23 cellular contexts compared by ENCODE assay signal in genomic region chr1:47786301-47786700, GRCh38.
DNase-seq lines count a peak whose midpoint lies in the region; ATAC-seq and TF ChIP-seq lines count a peak whose summit lies in the region.
"Had no signal": no experiment of that assay in that cellular context is flagged by ENCODE, and none has a peak within 500 bp of the region (broad histone marks: within the 10 kb centered on the region; RNA-seq: fewer than 3 reads in every experiment).

No MANE protein-coding gene starts in this region.

- H3K36me3 ChIP-seq in right atrium auricular region (no peaks in the 10 kb centered on the region), endodermal cell (ENCODE audit: control insufficient read depth, insufficient read depth, low read length) (peaks cover 59% of the 10 kb centered on the region), neuronal stem cell (replicated peaks in 1 of 2; ENCODE audit: control insufficient read depth in 2 of 2, insufficient read depth in 2 of 2, low read length in 2 of 2) (no peaks in the 10 kb centered on the region), tibial artery (peaks cover 0 to 8% (median 0%) of the 10 kb centered on the region in 3 donors)
- H3K36me3 ChIP-seq: BLaER1 treated with 17β-estradiol and CSF1 and Interleukin-3, amounts not matched to agents 10 nM and 100 nM had no signal

- H3K36me3 Mint-ChIP-seq in endodermal cell (ENCODE audit: low read depth) = peaks cover 47% of the 10 kb centered on the region

- H3K9ac ChIP-seq in endodermal cell (ENCODE audit: extremely low read depth, low read length, poor library complexity, severe bottlenecking) = no peak overlapping the region
- H3K9ac ChIP-seq in neuronal stem cell (ENCODE audit: low read depth, low read length, poor library complexity) = no peak overlapping the region
- H3K9ac ChIP-seq: BLaER1 treated with 17β-estradiol and CSF1 and Interleukin-3, amounts not matched to agents 10 nM and 100 nM had no signal

- no peak overlapping the region for H3K4ac ChIP-seq in neuronal stem cell (ENCODE audit: low read length)

- TF ChIP-seq CTCF in right atrium auricular region (IDR thresholded peaks at IDR 0.05) (no peak), endodermal cell (conservative IDR thresholded peaks at IDR 0.05) (no peak), tibial artery (IDR thresholded peaks at IDR 0.05) (no peak)

- H3K4me3 Mint-ChIP-seq in endodermal cell = no peak overlapping the region
- H3K4me3 Mint-ChIP-seq: CD4-positive, alpha-beta T cell had no signal

- H3K23ac ChIP-seq in neuronal stem cell (ENCODE audit: low read depth, low read length, poor library complexity) = no peak overlapping the region

- H3K4me3 ChIP-seq in right atrium auricular region (no peak overlapping the region), endodermal cell (ENCODE audit: low read length) (no peak overlapping the region), neuronal stem cell (ENCODE audit: low read length in 2 of 2) (no peak overlapping the region), tibial artery (no peak overlapping the region)
- H3K4me3 ChIP-seq: A549; BLaER1 treated with 17β-estradiol and CSF1 and Interleukin-3, amounts not matched to agents 10 nM and 100 nM; PC-9 had no signal

- H3K4me1 ChIP-seq in right atrium auricular region = peaks cover 0 to 54% of the 10 kb centered on the region in 2 donors
- H3K4me1 ChIP-seq in endodermal cell (ENCODE audit: control insufficient read depth, insufficient read depth, low read length) = peaks cover 4% of the 10 kb centered on the region
- no peaks in the 10 kb centered on the region for H3K4me1 ChIP-seq in neuronal stem cell (ENCODE audit: control insufficient read depth in 2 of 2, insufficient read depth in 1 of 2, low read depth in 1 of 2, low read length in 2 of 2)
- peaks cover 0 to 63% (median 57%) of the 10 kb centered on the region in 4 donors for H3K4me1 ChIP-seq in tibial artery
- H3K4me1 ChIP-seq: A549; BLaER1 treated with 17β-estradiol and CSF1 and Interleukin-3, amounts not matched to agents 10 nM and 100 nM had no signal

- H4K91ac ChIP-seq in neuronal stem cell (ENCODE audit: low read depth, low read length, poor library complexity) = no peak overlapping the region

- peak overlapping the region; percentile 61 for H3K18ac ChIP-seq in neuronal stem cell (ENCODE audit: low read length)

- ATAC-seq in Right ventricle myocardium superior (ENCODE audit: poor library complexity) = no peak
- ATAC-seq in GM18870 (IDR thresholded peaks at IDR 0.05; ENCODE audit: unreplicated experiment) = no peak

- H3K27me3 Mint-ChIP-seq in endodermal cell (ENCODE audit: insufficient read depth) = no peaks in the 10 kb centered on the region

- H2AFZ ChIP-seq in neuronal stem cell (ENCODE audit: low read length) = no peak overlapping the region
- H2AFZ ChIP-seq: PC-9 had no signal

- H2BK5ac ChIP-seq in neuronal stem cell (ENCODE audit: low read length) = no peak overlapping the region

- peak overlapping the region; percentile 53 for H3K27ac Mint-ChIP-seq in endodermal cell
- H3K27ac Mint-ChIP-seq: CD4-positive, alpha-beta T cell had no signal

- no peak overlapping the region for H4K8ac ChIP-seq in neuronal stem cell (ENCODE audit: low read depth, low read length)

- H3K4me2 ChIP-seq in neuronal stem cell (ENCODE audit: insufficient read depth, low read length, poor library complexity, severe bottlenecking) = no peak overlapping the region
- H3K4me2 ChIP-seq: A549; BLaER1 treated with 17β-estradiol and CSF1 and Interleukin-3, amounts not matched to agents 10 nM and 100 nM; PC-9 had no signal

- no peak overlapping the region for H2BK12ac ChIP-seq in neuronal stem cell (ENCODE audit: low read length)

- H2BK120ac ChIP-seq in neuronal stem cell (ENCODE audit: low read depth, low read length) = no peak overlapping the region

- no peaks in the 10 kb centered on the region for H3K4me1 Mint-ChIP-seq in endodermal cell

- H3K9me3 ChIP-seq in right atrium auricular region = no peaks in the 10 kb centered on the region
- no peaks in the 10 kb centered on the region for H3K9me3 ChIP-seq in endodermal cell (ENCODE audit: control insufficient read depth, low read length)
- H3K9me3 ChIP-seq in neuronal stem cell (replicated peaks in 1 of 2; ENCODE audit: control insufficient read depth in 2 of 2, insufficient read depth in 1 of 2, low read depth in 1 of 2, low read length in 2 of 2) = no peaks in the 10 kb centered on the region
- no peaks in the 10 kb centered on the region for H3K9me3 ChIP-seq in tibial artery
- H3K9me3 ChIP-seq: A549; BLaER1 treated with 17β-estradiol and CSF1 and Interleukin-3, amounts not matched to agents 10 nM and 100 nM had no signal

- intact Hi-C loops in Right ventricle myocardium superior (cut with DNase I) (no loop called here), tibial artery (cut with DNase I; ENCODE audit: low total_unique reads) (loop anchor here (10.0 kb wide), 1 partner anchor 208 kb away; the partner anchor contains the start of gene TRABD2B)

- no peak overlapping the region for H3K14ac ChIP-seq in neuronal stem cell (ENCODE audit: low read length)

- H3K27ac ChIP-seq in right atrium auricular region (peak overlapping the region; percentile 61 to 69), endodermal cell (ENCODE audit: low read depth, low read length) (no peak overlapping the region), neuronal stem cell (replicated peaks; ENCODE audit: low read length) (no peak overlapping the region), tibial artery (peak overlapping the region; percentile 80 to 82)
- H3K27ac ChIP-seq: A549; BLaER1 treated with 17β-estradiol and CSF1 and Interleukin-3, amounts not matched to agents 10 nM and 100 nM; PC-9 had no signal

- H2BK15ac ChIP-seq in neuronal stem cell (ENCODE audit: low read length) = no peak overlapping the region

- no peaks in the 10 kb centered on the region for H3K9me3 Mint-ChIP-seq in endodermal cell
- H3K9me3 Mint-ChIP-seq: CD4-positive, alpha-beta T cell had no signal

- 86 to 94% methylated on average over 4 to 6 of the region's 6 CpGs for WGBS in endodermal cell (ENCODE audit: insufficient coverage in 1 of 2, insufficient read length in 1 of 2), 2 experiments
- no CpG with 5 or more reads among the region's 6 CpGs for WGBS in neuronal stem cell (ENCODE audit: extremely low coverage in 2 of 2, insufficient read length in 2 of 2, insufficient replicate concordance in 1 of 2), 2 donors

- no peak overlapping the region for H2AK5ac ChIP-seq in neuronal stem cell (ENCODE audit: low read depth, low read length)

- H3K27me3 ChIP-seq in right atrium auricular region = no peaks in the 10 kb centered on the region
- H3K27me3 ChIP-seq in endodermal cell (ENCODE audit: control insufficient read depth, insufficient read depth, low read length, poor library complexity, severe bottlenecking) = no peaks in the 10 kb centered on the region
- H3K27me3 ChIP-seq in neuronal stem cell (ENCODE audit: control insufficient read depth in 3 of 3, insufficient read depth in 3 of 3, low read depth in 1 of 3, low read length in 3 of 3) = no peaks in the 10 kb centered on the region
- H3K27me3 ChIP-seq in tibial artery = no peaks in the 10 kb centered on the region
- H3K27me3 ChIP-seq: BLaER1 treated with 17β-estradiol and CSF1 and Interleukin-3, amounts not matched to agents 10 nM and 100 nM had no signal

- no peaks in the 10 kb centered on the region for H3K79me1 ChIP-seq in neuronal stem cell (ENCODE audit: low read depth, low read length)

- no peak for DNase-seq in right atrium auricular region (ENCODE audit: low spot score)
- no peak for DNase-seq in Right ventricle myocardium superior
- no peak for DNase-seq in endodermal cell
- no peak for DNase-seq in neuronal stem cell (ENCODE audit: low spot score)
- no peak for DNase-seq in tibial artery
- no peak for DNase-seq in NCI-H187 (lab: John Stamatoyannopoulos, UW)
- DNase-seq in NCI-H82 (lab: John Stamatoyannopoulos, UW) = no peak
- DNase-seq: AML-193; CD4-positive, alpha-beta T cell; HCEC 1CT; NCI-H1092; NCI-H1417 treated with DMSO at 0.1 percent for 48 hours; NCI-H1930; NCI-H446; NCI-H524 treated with DMSO at 0.1 percent for 48 hours; NCI-H774; NK-92 treated with Interleukin-12 subunit alpha and Interleukin-12 subunit beta, amount 100 ng/mL, for 24 hours; PC-9; RPMI8226; SHP77 treated with DMSO at 0.1 percent for 48 hours had no signal

Comparison
In these comparisons a context has a peak if more than half of its experiments do, and no peak if none do; other contexts are left out.
1. H3K27ac ChIP-seq: peak in right atrium auricular region (2 of 2) and tibial artery (2 of 2); none in endodermal cell (single experiment) and neuronal stem cell (single experiment).